In the genomic region with DNA sequence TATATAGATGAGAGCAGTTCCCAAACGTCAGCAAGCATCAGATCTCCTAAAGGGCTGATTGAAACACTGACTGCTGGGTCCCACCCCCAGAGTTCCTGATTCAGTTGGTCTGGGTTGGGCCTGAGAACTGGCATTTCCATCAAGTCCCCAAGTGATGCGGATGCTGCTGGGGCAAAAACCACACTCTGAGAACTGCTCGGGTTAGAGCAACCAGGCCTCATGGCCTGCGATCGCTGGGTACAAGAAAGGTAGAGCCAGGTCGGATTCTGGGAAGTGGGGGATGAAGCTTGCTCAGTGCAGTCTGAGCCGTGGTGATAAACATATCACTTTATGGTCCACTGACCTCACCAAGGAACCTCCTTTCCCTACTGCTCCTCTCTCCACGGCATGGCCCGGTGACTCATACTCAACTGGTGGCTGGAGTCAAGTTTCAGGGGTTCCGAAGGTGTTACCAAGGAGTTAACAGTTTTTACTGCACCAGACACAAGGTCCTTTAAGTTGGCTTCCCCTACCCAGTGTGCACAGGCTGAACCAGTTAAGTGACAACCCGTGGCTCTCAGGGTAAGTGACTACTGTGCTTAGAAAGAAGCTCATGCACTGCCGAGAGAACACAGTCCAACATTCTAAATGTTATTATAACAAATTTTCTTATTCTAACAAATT, we compare ENCODE assay signal across 1 cellular context.
TF ChIP-seq lines count a peak whose summit lies in the region.

No MANE protein-coding gene starts in this region.

TF ChIP-seq in K562, 482 proteins besides CTCF, POLR2A, EP300 and RAD21 (continued from another document and continues in another):
- no peak for TF ChIP-seq AFF4 (CRISPR knock-in tag; IDR thresholded peaks at IDR 0.05)
- peak in 1 of 2 experiments; percentile 68; a peak in 1 of 4 replicates for TF ChIP-seq ETV6 (IDR thresholded peaks at IDR 0.05; ENCODE audit: borderline replicate concordance in 1 of 2, low read depth in 2 of 2, low read length in 1 of 2)
- TF ChIP-seq ETV6 (CRISPR knock-in tag; IDR thresholded peaks at IDR 0.05; ENCODE audit: borderline replicate concordance) = no peak
- no peak for TF ChIP-seq BRCA1 (IDR thresholded peaks at IDR 0.05)
- TF ChIP-seq BRCA1 (CRISPR knock-in tag; IDR thresholded peaks at IDR 0.05) = no peak
- TF ChIP-seq SIX5 (IDR thresholded peaks at IDR 0.05; ENCODE audit: borderline replicate concordance in 1 of 2, insufficient read depth in 1 of 2, low read depth in 1 of 2, low read length in 2 of 2) = 0 out of 4 replicates have a peak, but pooled peaks of 1 of the 2 experiments have one; percentile 17
- peak; percentile 61 for TF ChIP-seq ETV5 (CRISPR knock-in tag; IDR thresholded peaks at IDR 0.05; ENCODE audit: low read depth)
- TF ChIP-seq GTF2E2 (tag; IDR thresholded peaks at IDR 0.05) = peak; percentile 40; the same call in 1 of the 2 replicates
- TF ChIP-seq ETS2 (tag; IDR thresholded peaks at IDR 0.05; ENCODE audit: borderline replicate concordance, poor library complexity, severe bottlenecking) = no peak
- TF ChIP-seq ILK (tag; IDR thresholded peaks at IDR 0.05; ENCODE audit: borderline replicate concordance, low read depth) = no peak
- no peak for TF ChIP-seq NR0B1 (IDR thresholded peaks at IDR 0.05; ENCODE audit: partially characterized antibody)
- TF ChIP-seq ZNF133 (CRISPR knock-in tag; IDR thresholded peaks at IDR 0.05) = no peak
- TF ChIP-seq DDX20 (tag; IDR thresholded peaks at IDR 0.05; ENCODE audit: low read depth) = no peak
- peak; percentile 41 for TF ChIP-seq PRDM10 (IDR thresholded peaks at IDR 0.05; ENCODE audit: partially characterized antibody)
- TF ChIP-seq ZBTB17 (CRISPR knock-in tag; IDR thresholded peaks at IDR 0.05) = peak; percentile 59
- TF ChIP-seq, protein P1, sequence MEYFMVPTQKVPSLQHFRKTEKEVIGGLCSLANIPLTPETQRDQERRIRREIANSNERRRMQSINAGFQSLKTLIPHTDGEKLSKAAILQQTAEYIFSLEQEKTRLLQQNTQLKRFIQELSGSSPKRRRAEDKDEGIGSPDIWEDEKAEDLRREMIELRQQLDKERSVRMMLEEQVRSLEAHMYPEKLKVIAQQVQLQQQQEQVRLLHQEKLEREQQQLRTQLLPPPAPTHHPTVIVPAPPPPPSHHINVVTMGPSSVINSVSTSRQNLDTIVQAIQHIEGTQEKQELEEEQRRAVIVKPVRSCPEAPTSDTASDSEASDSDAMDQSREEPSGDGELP (CRISPR knock-in tag; IDR thresholded peaks at IDR 0.05; ENCODE audit: borderline replicate concordance) = peak; percentile 82; the same call in 1 of the 2 replicates
- peak; percentile 60; the same call in 1 of the 2 replicates for TF ChIP-seq ZNF740 (CRISPR knock-in tag; IDR thresholded peaks at IDR 0.05)
- no peak for TF ChIP-seq ZNF740 (tag; IDR thresholded peaks at IDR 0.05)
- TF ChIP-seq ZNF174 (CRISPR knock-in tag; IDR thresholded peaks at IDR 0.05) = no peak
- TF ChIP-seq, protein P2, sequence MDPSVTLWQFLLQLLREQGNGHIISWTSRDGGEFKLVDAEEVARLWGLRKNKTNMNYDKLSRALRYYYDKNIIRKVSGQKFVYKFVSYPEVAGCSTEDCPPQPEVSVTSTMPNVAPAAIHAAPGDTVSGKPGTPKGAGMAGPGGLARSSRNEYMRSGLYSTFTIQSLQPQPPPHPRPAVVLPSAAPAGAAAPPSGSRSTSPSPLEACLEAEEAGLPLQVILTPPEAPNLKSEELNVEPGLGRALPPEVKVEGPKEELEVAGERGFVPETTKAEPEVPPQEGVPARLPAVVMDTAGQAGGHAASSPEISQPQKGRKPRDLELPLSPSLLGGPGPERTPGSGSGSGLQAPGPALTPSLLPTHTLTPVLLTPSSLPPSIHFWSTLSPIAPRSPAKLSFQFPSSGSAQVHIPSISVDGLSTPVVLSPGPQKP (CRISPR knock-in tag; IDR thresholded peaks at IDR 0.05) = no peak
- no peak; the same call in 1 of the 2 replicates for TF ChIP-seq DIDO1 (tag; IDR thresholded peaks at IDR 0.05; ENCODE audit: low read depth)
- TF ChIP-seq ZNF586 (CRISPR knock-in tag; conservative IDR thresholded peaks at IDR 0.05) = no peak
- no peak for TF ChIP-seq ZC3H8 (IDR thresholded peaks at IDR 0.05)
- peak in 1 of 2 experiments; percentile 55 for TF ChIP-seq E2F6 (IDR thresholded peaks at IDR 0.05; ENCODE audit: borderline replicate concordance in 1 of 2, extremely low read depth in 1 of 2, insufficient read depth in 1 of 2, insufficient read length in 1 of 2, low read depth in 1 of 2, low read length in 1 of 2, poor library complexity in 1 of 2, severe bottlenecking in 1 of 2)
- no peak for TF ChIP-seq ZBTB40 (IDR thresholded peaks at IDR 0.05)
- no peak for TF ChIP-seq ZBTB40 (CRISPR knock-in tag; IDR thresholded peaks at IDR 0.05)
- TF ChIP-seq NFIX (CRISPR knock-in tag; IDR thresholded peaks at IDR 0.05; ENCODE audit: low read depth) = no peak
- no peak for TF ChIP-seq MCM3 (IDR thresholded peaks at IDR 0.05)
